26 cellular contexts compared by ENCODE assay signal in the genomic region with DNA sequence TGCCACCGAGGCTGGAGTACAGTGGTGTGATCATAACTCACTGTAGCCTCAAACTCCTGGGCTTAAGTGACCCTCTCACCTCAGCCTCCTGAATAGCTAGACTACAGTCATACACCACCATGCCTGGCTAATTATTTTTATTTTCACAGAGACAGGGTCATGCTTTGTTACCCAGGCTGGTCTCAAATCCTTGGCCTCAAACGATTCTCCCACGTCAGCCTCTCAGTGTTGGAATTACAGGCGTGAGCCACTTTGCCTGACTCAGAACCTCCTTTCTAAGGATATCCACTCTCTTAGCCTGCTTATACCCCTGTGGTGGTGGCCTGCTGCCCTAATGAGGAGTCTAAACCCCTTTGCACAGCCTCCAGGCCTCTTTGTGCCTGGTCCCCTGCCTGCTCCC. TPM values are rescaled to one million over a fixed set of nuclear protein-coding genes. Genes with fewer than 3 reads are reported as not detected.
"Had no signal": no experiment of that assay in that cellular context is flagged by ENCODE, and none has a peak within 500 bp of the region (broad histone marks: within the 10 kb centered on the region; RNA-seq: fewer than 3 reads in every experiment).

No MANE protein-coding gene starts in this region.

- H3K9me3 ChIP-seq: colonic mucosa, transverse colon, uterus had no signal

- H3K4me1 Mint-ChIP-seq: nephron had no signal

- H3K4me2 ChIP-seq: smooth muscle cell had no signal

- H3K27me3 ChIP-seq: uterus had no signal

- ATAC-seq: activated T-cell treated with anti-CD3 and anti-CD28 coated beads, Interleukin-2, amount 50 U/mL, for 72 hours; heart right ventricle; left lung; sciatic nerve; stimulated activated naive B cell treated with anti-CD40 and anti-IgM and Interleukin-4, amounts not matched to agents 10 μg/mL and 1 μg/mL and 100 μg/mL, for 72 hours; T-cell had no signal

- H3K36me3 Mint-ChIP-seq: activated naive CD8-positive, alpha-beta T cell treated with anti-CD3 and anti-CD28 coated beads, Interleukin-2, amount 10 ng/mL, durations not matched to agents 7 days and 5 days; stimulated activated naive B cell treated with anti-CD40 and anti-IgM and Interleukin-4, amounts not matched to agents 10 μg/mL and 1 μg/mL and 100 μg/mL, for 72 hours; T-cell had no signal

- DNase-seq: activated CD4-positive, alpha-beta T cell treated with anti-CD3 and anti-CD28 coated beads for 1 hour; activated CD4-positive, alpha-beta T cell treated with anti-CD3 and anti-CD28 coated beads, Interleukin-2, amount 50 U/mL, for 4 hours; activated effector memory CD4-positive, alpha-beta T cell treated with Interleukin-2 at 50 U/mL for 16 hours; activated naive CD4-positive, alpha-beta T cell treated with anti-CD3 and anti-CD28 coated beads for 36 hours; activated naive CD8-positive, alpha-beta T cell treated with anti-CD3 and anti-CD28 coated beads, Interleukin-2, amount 10 ng/mL, durations not matched to agents 7 days and 5 days; activated T-cell treated with anti-CD3 and anti-CD28 coated beads, Interleukin-2, amount 50 U/mL, for 72 hours; amniotic stem cell; colonic mucosa; foreskin fibroblast; heart right ventricle; left lung; mammary epithelial cell; midbrain; stimulated activated CD4-positive, alpha-beta T cell treated with anti-CD3 and anti-CD28 coated beads, Interleukin-2, amount 100 ng/mL, for 48 hours; stimulated activated CD8-positive, alpha-beta memory T cell treated with anti-CD3 and anti-CD28 coated beads, Interleukin-4, amount 100 ng/mL, for 48 hours; stimulated activated naive B cell treated with anti-CD40 and anti-IgM and Interleukin-4, amounts not matched to agents 10 μg/mL and 1 μg/mL and 100 μg/mL, for 72 hours; T-cell; transverse colon; uterus had no signal

- H3K36me3 ChIP-seq: colonic mucosa, heart right ventricle, left lung, transverse colon, uterus had no signal

- H3K27ac Mint-ChIP-seq: activated naive CD4-positive, alpha-beta T cell treated with anti-CD3 and anti-CD28 coated beads for 36 hours; activated naive CD8-positive, alpha-beta T cell treated with anti-CD3 and anti-CD28 coated beads, Interleukin-2, amount 10 ng/mL, durations not matched to agents 7 days and 5 days; activated T-cell treated with anti-CD3 and anti-CD28 coated beads, Interleukin-2, amount 50 U/mL, for 72 hours; nephron; T-cell; T-helper 2 cell treated with Interferon-gamma antibody and Interleukin-4, amounts not matched to agents 5 μg/mL and 100 μg/mL, for 36 hours had no signal

- H3K27ac ChIP-seq: colonic mucosa, heart right ventricle, left lung, transverse colon, uterus had no signal

- H3K9me3 Mint-ChIP-seq: activated naive CD4-positive, alpha-beta T cell treated with anti-CD3 and anti-CD28 coated beads for 36 hours; activated naive CD8-positive, alpha-beta T cell treated with anti-CD3 and anti-CD28 coated beads, Interleukin-2, amount 10 ng/mL, durations not matched to agents 7 days and 5 days; T-helper 2 cell treated with Interferon-gamma antibody and Interleukin-4, amounts not matched to agents 5 μg/mL and 100 μg/mL, for 36 hours had no signal

- H3K4me3 Mint-ChIP-seq: activated naive CD4-positive, alpha-beta T cell treated with anti-CD3 and anti-CD28 coated beads for 36 hours; activated naive CD8-positive, alpha-beta T cell treated with anti-CD3 and anti-CD28 coated beads, Interleukin-2, amount 10 ng/mL, durations not matched to agents 7 days and 5 days; activated T-cell treated with anti-CD3 and anti-CD28 coated beads, Interleukin-2, amount 50 U/mL, for 72 hours; nephron; stimulated activated naive B cell treated with anti-CD40 and anti-IgM and Interleukin-4, amounts not matched to agents 10 μg/mL and 1 μg/mL and 100 μg/mL, for 72 hours; T-cell; T-helper 2 cell treated with Interferon-gamma antibody and Interleukin-4, amounts not matched to agents 5 μg/mL and 100 μg/mL, for 36 hours had no signal

- H3K4me3 ChIP-seq: colonic mucosa, heart right ventricle, left lung, smooth muscle cell, transverse colon, uterus had no signal

RNA-seq across cellular contexts. Expression of a gene that starts 4.2 kb away (rescaled TPM):
- total RNA-seq: activated naive CD4-positive, alpha-beta T cell treated with anti-CD3 and anti-CD28 coated beads for 36 hours; activated naive CD8-positive, alpha-beta T cell treated with anti-CD3 and anti-CD28 coated beads, Interleukin-2, amount 10 ng/mL, durations not matched to agents 7 days and 5 days; activated T-cell treated with anti-CD3 and anti-CD28 coated beads, Interleukin-2, amount 50 U/mL, for 72 hours; fibroblast of lung; heart right ventricle; left lung; sciatic nerve; smooth muscle cell; transverse colon had no signal
- polyA plus RNA-seq: fibroblast of lung, keratinocyte, mammary epithelial cell, smooth muscle cell had no signal

RNA-seq across cellular contexts. Expression of a gene that starts 11.3 kb away (rescaled TPM):
- total RNA-seq: activated naive CD4-positive, alpha-beta T cell treated with anti-CD3 and anti-CD28 coated beads for 36 hours; activated naive CD8-positive, alpha-beta T cell treated with anti-CD3 and anti-CD28 coated beads, Interleukin-2, amount 10 ng/mL, durations not matched to agents 7 days and 5 days; activated T-cell treated with anti-CD3 and anti-CD28 coated beads, Interleukin-2, amount 50 U/mL, for 72 hours; colonic mucosa; fibroblast of lung; heart right ventricle; left lung; mammary epithelial cell; sciatic nerve; smooth muscle cell; T-cell; temporal lobe; transverse colon had no signal
- polyA plus RNA-seq: fibroblast of lung, heart right ventricle, keratinocyte, mammary epithelial cell, smooth muscle cell had no signal
